8 cellular contexts compared by ENCODE assay signal in genomic region chr17:7241047-7241733, GRCh38. TPM values are rescaled to one million over a fixed set of nuclear protein-coding genes. Genes with fewer than 3 reads are reported as not detected.
DNase-seq lines count a peak whose midpoint lies in the region; ATAC-seq and TF ChIP-seq lines count a peak whose summit lies in the region.

No MANE protein-coding gene starts in this region.

- H3K4me2 ChIP-seq in GM23248 (ENCODE audit: unreplicated experiment), result peak overlapping the region; percentile 100
- H3K4me2 ChIP-seq in skeletal muscle satellite cell (ENCODE audit: low read length), result peak overlapping the region; percentile 95

- H3K9ac ChIP-seq in GM23248 (peak overlapping the region; percentile 99), skeletal muscle satellite cell (ENCODE audit: low read depth, low read length) (peak overlapping the region; percentile 97)

- WGBS in GM23248 (ENCODE audit: low coverage in 1 of 2, low lambda C conversion rate in 2 of 2, missing lambda C conversion rate in 2 of 2), 2 experiments, result 15 to 22% methylated on average over 10 of the region's 10 CpGs

- H3K79me2 ChIP-seq in GM23248 (ENCODE audit: insufficient read depth), result peaks cover 69% of the 10 kb centered on the region

- in situ Hi-C loops in GM23248 (cut with MboI), result no loop called here

- peak; percentile 45 for DNase-seq in GM23248
- DNase-seq in T-cell, result no peak
- DNase-seq in foreskin keratinocyte, result no peak
- no peak for DNase-seq in DMS 273 treated with DMSO at 0.1 percent for 48 hours (lab: John Stamatoyannopoulos, UW)
- no peak for DNase-seq in effector CD8-positive, alpha-beta T cell (lab: John Stamatoyannopoulos, UW)

- TF ChIP-seq CTCF in foreskin keratinocyte (conservative IDR thresholded peaks at IDR 0.05), result no peak

- POLR2A ChIA-PET in T-cell (lab: Charles Lee), result interaction anchor here in 1 of 2 donors (0.5 kb wide), 1 partner anchor 27 kb away, joined by 4 read pairs; no protein-coding TSS in a partner anchor

- peak overlapping the region; percentile 99 for H3K27ac ChIP-seq in GM23248
- H3K27ac ChIP-seq in foreskin keratinocyte, result peak overlapping the region; percentile 82

- H3K4me3 Mint-ChIP-seq in T-cell, result peak overlapping the region; percentile 97 to 99 (median 98)

- peaks cover 44 to 54% (median 45%) of the 10 kb centered on the region in 3 donors for H3K4me1 Mint-ChIP-seq in T-cell

- CTCF ChIA-PET in T-cell (lab: Charles Lee), result interaction anchor here in 1 of 2 donors (1.8 to 2.3 kb wide), 4 partner anchors 10 to 27 kb away, joined by 5 to 12 read pairs (median 10); partner anchors contain the start of genes ACADVL, CTDNEP1, DLG4 and ELP5

- H3K36me3 Mint-ChIP-seq in T-cell, result peaks cover 30% of the 10 kb centered on the region

- no peak overlapping the region for H2AFZ ChIP-seq in GM23248

- H4K20me1 ChIP-seq in GM23248 (ENCODE audit: insufficient read depth), result no peaks in the 10 kb centered on the region

- peaks cover 0 to 2% of the 10 kb centered on the region in 2 donors for H3K27me3 Mint-ChIP-seq in T-cell

- H3K4me1 ChIP-seq in GM23248 (ENCODE audit: insufficient read depth) (peaks cover 19% of the 10 kb centered on the region), foreskin keratinocyte (no peaks in the 10 kb centered on the region), skeletal muscle satellite cell (ENCODE audit: control insufficient read depth, insufficient read depth, low read length) (peaks cover 34% of the 10 kb centered on the region)

- peak overlapping the region; percentile 99 to 100 for H3K27ac Mint-ChIP-seq in T-cell

- H3K27me3 ChIP-seq in GM23248 (replicated peaks; ENCODE audit: insufficient read depth), result no peaks in the 10 kb centered on the region
- H3K27me3 ChIP-seq in foreskin keratinocyte, result no peaks in the 10 kb centered on the region
- H3K27me3 ChIP-seq in skeletal muscle satellite cell (ENCODE audit: control insufficient read depth, insufficient read depth, low read length), result no peaks in the 10 kb centered on the region

- H3K9me3 Mint-ChIP-seq in T-cell, result no peaks in the 10 kb centered on the region

- ATAC-seq in T-cell (replicated peaks in 1 of 4) (no peak), foreskin keratinocyte (no peak), HG02973 (IDR thresholded peaks at IDR 0.05; ENCODE audit: unreplicated experiment) (no peak), HG03175 (IDR thresholded peaks at IDR 0.05; ENCODE audit: unreplicated experiment) (no peak)

- H3K4me3 ChIP-seq in GM23248 (peak overlapping the region; percentile 97), skeletal muscle satellite cell (ENCODE audit: low read length) (peak overlapping the region; percentile 91)

- no peaks in the 10 kb centered on the region for H3K9me2 ChIP-seq in GM23248 (ENCODE audit: insufficient read depth)

- H3K9me3 ChIP-seq in GM23248 (ENCODE audit: low read depth), result no peaks in the 10 kb centered on the region
- H3K9me3 ChIP-seq in skeletal muscle satellite cell (replicated peaks; ENCODE audit: low read length), result no peaks in the 10 kb centered on the region

- H3K36me3 ChIP-seq in GM23248 (ENCODE audit: low read depth) (peaks cover 23% of the 10 kb centered on the region), skeletal muscle satellite cell (ENCODE audit: insufficient read depth, low read length) (peaks cover 35% of the 10 kb centered on the region)

- H3F3A ChIP-seq in GM23248 (ENCODE audit: insufficient read depth), result peaks cover 47% of the 10 kb centered on the region

RNA-seq across cellular contexts. Expression of gene GABARAP, which starts 1.1 kb away (rescaled TPM):
- total RNA-seq in GM23248 (2014; rRNA removed; shearing (Covaris generic)), result 152 and 355 TPM in 2 replicates
- polyA plus RNA-seq in GM23248 (2016; fragmentation: Nextera tagmentation; extraction: Ambion mirVana) (845 and 847 TPM in 2 replicates), foreskin keratinocyte (319 and 384 TPM in 2 replicates)
- total RNA-seq in T-cell (100 to 1,000 TPM; 197 to 278 (median 276) TPM), foreskin keratinocyte (162 and 204 TPM in 2 replicates)
- 146 and 224 TPM in 2 replicates for total RNA-seq in skeletal muscle satellite cell (2012; rRNA removed)

RNA-seq across cellular contexts. Expression of gene PHF23, which starts 1.9 kb away (rescaled TPM):
- 32.0 and 42.6 TPM in 2 replicates for total RNA-seq in GM23248 (2014; rRNA removed; shearing (Covaris generic))
- 40.7 and 45.6 TPM in 2 replicates for polyA plus RNA-seq in GM23248 (2016; fragmentation: Nextera tagmentation; extraction: Ambion mirVana)
- total RNA-seq in T-cell, result 10 to 100 TPM; 13.3 to 51.6 (median 43.5) TPM
- total RNA-seq in foreskin keratinocyte, result 49.1 and 51.2 TPM in 2 replicates
- polyA plus RNA-seq in foreskin keratinocyte, result 55.9 and 56.8 TPM in 2 replicates
- 37.0 and 46.1 TPM in 2 replicates for total RNA-seq in skeletal muscle satellite cell (2012; rRNA removed)

RNA-seq across cellular contexts. Expression of gene DVL2, which starts 6.9 kb away (rescaled TPM):
- 41.2 and 45.8 TPM in 2 replicates for total RNA-seq in GM23248 (2014; rRNA removed; shearing (Covaris generic))
- polyA plus RNA-seq in GM23248 (2016; fragmentation: Nextera tagmentation; extraction: Ambion mirVana) (18.9 and 19.5 TPM in 2 replicates), foreskin keratinocyte (28.0 and 31.2 TPM in 2 replicates)
- total RNA-seq in T-cell (10 to 100 TPM; 48.2 to 76.3 (median 70.4) TPM), foreskin keratinocyte (41.5 and 45.0 TPM in 2 replicates)
- 34.5 and 67.7 TPM in 2 replicates for total RNA-seq in skeletal muscle satellite cell (2012; rRNA removed)

RNA-seq across cellular contexts. Expression of gene CTDNEP1, which starts 10.3 kb away (rescaled TPM):
- total RNA-seq in GM23248 (2014; rRNA removed; shearing (Covaris generic)), result 38.9 and 63.2 TPM in 2 replicates
- polyA plus RNA-seq in GM23248 (2016; fragmentation: Nextera tagmentation; extraction: Ambion mirVana) (30.0 and 30.7 TPM in 2 replicates), foreskin keratinocyte (171 and 177 TPM in 2 replicates)
- total RNA-seq in T-cell (100 to 1,000 TPM; 109 to 131 (median 125) TPM), foreskin keratinocyte (84.9 and 89.6 TPM in 2 replicates)
- total RNA-seq in skeletal muscle satellite cell (2012; rRNA removed), result 23.3 and 36.3 TPM in 2 replicates

RNA-seq across cellular contexts. Expression of gene ELP5, which starts 10.8 kb away (rescaled TPM):
- 25.9 and 32.9 TPM in 2 replicates for total RNA-seq in GM23248 (2014; rRNA removed; shearing (Covaris generic))
- polyA plus RNA-seq in GM23248 (2016; fragmentation: Nextera tagmentation; extraction: Ambion mirVana) (34.8 and 34.9 TPM in 2 replicates), foreskin keratinocyte (42.6 and 104 TPM in 2 replicates)
- total RNA-seq in T-cell (10 to 100 TPM; 29.8 to 35.9 (median 33.3) TPM), foreskin keratinocyte (31.8 and 63.6 TPM in 2 replicates)
- 32.7 and 45.0 TPM in 2 replicates for total RNA-seq in skeletal muscle satellite cell (2012; rRNA removed)
